In genomic region chr11:83693279-83693992, GRCh38 we compare ENCODE assay signal across 26 cellular contexts.
DNase-seq lines count a peak whose midpoint lies in the region; TF ChIP-seq lines count a peak whose summit lies in the region.
"Had no signal": no experiment of that assay in that cellular context is flagged by ENCODE, and none has a peak within 500 bp of the region (broad histone marks: within the 10 kb centered on the region; RNA-seq: fewer than 3 reads in every experiment).

No MANE protein-coding gene starts in this region.

- H3K79me2 ChIP-seq in mesendoderm (ENCODE audit: control insufficient read depth, insufficient read depth, low read length), result no peaks in the 10 kb centered on the region
- H3K79me2 ChIP-seq in MM.1S (ENCODE audit: low read length), result no peaks in the 10 kb centered on the region

- no peak overlapping the region for H2AFZ ChIP-seq in MM.1S (ENCODE audit: low read length)

- H3K9ac ChIP-seq in HUES64 (ENCODE audit: low read depth, low read length), result 0 out of 2 replicates have a peak overlapping the region, but pooled peaks have one; percentile 16
- H3K9ac ChIP-seq in mesendoderm (ENCODE audit: low read length), result peak overlapping the region; percentile 10
- no peak overlapping the region for H3K9ac ChIP-seq in MM.1S (ENCODE audit: low read length)

- POLR2A ChIA-PET in A673 (lab: Charles Lee; ENCODE audit: low non-redundant PET), result interaction anchor here (0.6 kb wide), 1 partner anchor 1863 kb away, joined by 3 read pairs; no protein-coding TSS in a partner anchor

- H3K4me3 ChIP-seq in A673 (ENCODE audit: low read depth, low read length, poor library complexity, severe bottlenecking) (peak overlapping the region; percentile 3), HUES64 (ENCODE audit: low read length) (no peak overlapping the region), mesendoderm (ENCODE audit: low read length) (no peak overlapping the region), MM.1S (ENCODE audit: low read length) (no peak overlapping the region)
- H3K4me3 ChIP-seq: A549, esophagus muscularis mucosa, left lung, SJCRH30, skin epidermis, transverse colon had no signal

- 54% methylated on average over 8 of the region's 8 CpGs for WGBS in HUES64
- no CpG with 5 or more reads among the region's 8 CpGs for WGBS in mesendoderm (ENCODE audit: extremely low coverage, insufficient coverage, low lambda C conversion rate)

- no peak overlapping the region for H2BK120ac ChIP-seq in mesendoderm (ENCODE audit: low read depth, low read length)

- no peaks in the 10 kb centered on the region for H3F3A ChIP-seq in MM.1S (ENCODE audit: insufficient read depth, low read length)

- H2BK5ac ChIP-seq in mesendoderm (ENCODE audit: low read length), result peak overlapping the region; percentile 14

- peak overlapping the region; percentile 87 for H3K27ac ChIP-seq in A673 (ENCODE audit: low read depth, low read length, poor library complexity, severe bottlenecking)
- peak overlapping the region; percentile 22; the same call in 1 of the 2 replicates for H3K27ac ChIP-seq in HUES64 (ENCODE audit: low read depth, low read length)
- H3K27ac ChIP-seq in cingulate gyrus (ENCODE audit: low read depth, low read length), result peak overlapping the region; percentile 1
- no peak overlapping the region for H3K27ac ChIP-seq in mesendoderm (ENCODE audit: low read depth, low read length)
- H3K27ac ChIP-seq in MM.1S (ENCODE audit: low read length), result no peak overlapping the region
- H3K27ac ChIP-seq: A549, esophagus muscularis mucosa, left lung, SJCRH30, transverse colon had no signal

- H4K5ac ChIP-seq in mesendoderm (ENCODE audit: low read length), result no peak overlapping the region

- H2AK5ac ChIP-seq in mesendoderm (ENCODE audit: low read length), result peak overlapping the region; percentile 85

- TF ChIP-seq CTCF in A673 (conservative IDR thresholded peaks at IDR 0.05; ENCODE audit: low read depth, low read length) (no peak), MM.1S (IDR thresholded peaks at IDR 0.05; ENCODE audit: low read length) (no peak), GM13977 (IDR thresholded peaks at IDR 0.05; ENCODE audit: extremely low read depth, insufficient read depth, missing control alignments) (no peak)

- H4K20me1 ChIP-seq in MM.1S (ENCODE audit: insufficient read depth, low read length), result no peaks in the 10 kb centered on the region

- H3K36me3 ChIP-seq in A673 (ENCODE audit: insufficient read depth, low read length, poor library complexity, severe bottlenecking) (peaks cover 39% of the 10 kb centered on the region), HUES64 (ENCODE audit: insufficient read depth, low read length) (no peaks in the 10 kb centered on the region), mesendoderm (ENCODE audit: control insufficient read depth, insufficient read depth, low read length) (no peaks in the 10 kb centered on the region), MM.1S (replicated peaks; ENCODE audit: insufficient read depth, low read length) (no peaks in the 10 kb centered on the region)
- H3K36me3 ChIP-seq: esophagus muscularis mucosa, left lung, SJCRH30, transverse colon had no signal

- H3K4me2 ChIP-seq in mesendoderm (ENCODE audit: low read length), result no peak overlapping the region
- no peak overlapping the region for H3K4me2 ChIP-seq in MM.1S (ENCODE audit: low read depth, low read length)
- H3K4me2 ChIP-seq: A549 had no signal

- CTCF ChIA-PET in A673 (lab: Charles Lee), result interaction anchor here (1.1 to 1.8 kb wide), 2 partner anchors 10 to 12 kb away, joined by 4 to 7 read pairs; no protein-coding TSS in a partner anchor

- no peaks in the 10 kb centered on the region for H3K9me2 ChIP-seq in MM.1S (replicated peaks; ENCODE audit: insufficient read depth, low read length)

- no peak overlapping the region for H3K4ac ChIP-seq in mesendoderm (ENCODE audit: low read depth, low read length)

- peak overlapping the region; percentile 9 for H3K18ac ChIP-seq in mesendoderm (ENCODE audit: low read length)

- no peaks in the 10 kb centered on the region for H3K79me1 ChIP-seq in mesendoderm (ENCODE audit: low read length)

- in situ Hi-C loops in GM13977 (cut with MboI; ENCODE audit: low pct_unique_long_range_greater_than_20kb, low sequenced_read_pairs, unreplicated experiment), result no loop called here

- H3K23ac ChIP-seq in mesendoderm (ENCODE audit: low read length), result no peak overlapping the region

- H4K8ac ChIP-seq in mesendoderm (ENCODE audit: low read depth, low read length), result no peak overlapping the region

- no TSS peak for BruUV-seq in A673 (replicated peaks; lab: Mats Ljungman, UMichigan)

- DNase-seq in A673 (ENCODE audit: low spot score), result no peak
- peak; percentile 77 for DNase-seq in mesendoderm
- no peak for DNase-seq in MM.1S
- DNase-seq in GM13977 (ENCODE audit: low spot score), result no peak
- no peak for DNase-seq in KG1 (lab: John Stamatoyannopoulos, UW)
- DNase-seq in stimulated activated CD4-positive, alpha-beta T cell treated with anti-CD3 and anti-CD28 coated beads, Interleukin-15, amount 100 ng/mL, for 24 hours, result no peak
- DNase-seq: activated CD4-positive, alpha-beta T cell treated with anti-CD3 and anti-CD28 coated beads, Interleukin-2, amount 50 U/mL, for 4 hours; activated CD4-positive, CD25-positive, alpha-beta regulatory T cell; activated naive CD4-positive, alpha-beta T cell treated with anti-CD3 and anti-CD28 coated beads, Interleukin-2, amount 10 ng/mL, durations not matched to agents 7 days and 5 days; CD8-positive, alpha-beta memory T cell; effector memory CD4-positive, alpha-beta T cell; GF-D8; left lung; naive thymus-derived CD4-positive, alpha-beta T cell; NCI-H1048; NCI-H1694; NCI-H2171 treated with DMSO at 0.1 percent for 48 hours; SJCRH30; stimulated activated CD4-positive, alpha-beta T cell treated with anti-CD3 and anti-CD28 coated beads, Interleukin-2, amount 100 ng/mL, for 24 hours; T-cell; transverse colon had no signal

- H3K4me1 ChIP-seq in A673 (ENCODE audit: insufficient read depth, low read length, poor library complexity, severe bottlenecking), result peaks cover 86% of the 10 kb centered on the region
- peaks cover 24% of the 10 kb centered on the region for H3K4me1 ChIP-seq in HUES64 (ENCODE audit: insufficient read depth, low read length)
- H3K4me1 ChIP-seq in mesendoderm (ENCODE audit: control insufficient read depth, low read depth, low read length), result peaks cover 11% of the 10 kb centered on the region
- no peaks in the 10 kb centered on the region for H3K4me1 ChIP-seq in MM.1S (ENCODE audit: low read length)
- H3K4me1 ChIP-seq: A549, SJCRH30, transverse colon had no signal

- intact Hi-C loops in A673 (cut with micrococcal nuclease; ENCODE audit: unreplicated experiment), result no loop called here

- no peaks in the 10 kb centered on the region for H3K9me3 ChIP-seq in A673 (ENCODE audit: low read depth, low read length, poor library complexity, severe bottlenecking)
- H3K9me3 ChIP-seq in HUES64 (ENCODE audit: insufficient read depth, low read depth, low read length), result no peaks in the 10 kb centered on the region
- H3K9me3 ChIP-seq in MM.1S (replicated peaks; ENCODE audit: insufficient read depth, low read length), result no peaks in the 10 kb centered on the region
- H3K9me3 ChIP-seq: A549, esophagus muscularis mucosa, left lung, SJCRH30, transverse colon had no signal

- H3K27me3 ChIP-seq in A673 (replicated peaks; ENCODE audit: insufficient read depth, low read depth, low read length, poor library complexity), result no peaks in the 10 kb centered on the region
- no peaks in the 10 kb centered on the region for H3K27me3 ChIP-seq in HUES64 (ENCODE audit: insufficient read depth, low read length)
- no peaks in the 10 kb centered on the region for H3K27me3 ChIP-seq in mesendoderm (ENCODE audit: insufficient read depth, low read length, poor library complexity)
- no peaks in the 10 kb centered on the region for H3K27me3 ChIP-seq in MM.1S (replicated peaks; ENCODE audit: insufficient read depth, low read length)
- H3K27me3 ChIP-seq: esophagus muscularis mucosa, left lung, SJCRH30, transverse colon had no signal

- no peak overlapping the region for H2BK15ac ChIP-seq in mesendoderm (replicated peaks; ENCODE audit: low read depth)

- peak overlapping the region; percentile 63 for H3K56ac ChIP-seq in mesendoderm (ENCODE audit: low read length)

Comparison
In these comparisons a context has a peak if more than half of its experiments do, and no peak if none do; other contexts are left out.
1. H3K27ac ChIP-seq: peak in A673 (single experiment), HUES64 (single experiment) and cingulate gyrus (single experiment); none in mesendoderm (single experiment) and MM.1S (single experiment).